Comparison of ENCODE assay signal across 8 cellular contexts in genomic region chr6:148530394-148530923, GRCh38.
DNase-seq lines count a peak whose midpoint lies in the region; ATAC-seq and TF ChIP-seq lines count a peak whose summit lies in the region.

No MANE protein-coding gene starts in this region.

- WGBS in ectodermal cell, 2 experiments: 44 to 55% methylated on average over 8 of the region's 8 CpGs

- H3K36me3 ChIP-seq in ectodermal cell (ENCODE audit: control insufficient read depth, insufficient read depth, low read length) (peaks cover 49% of the 10 kb centered on the region), WERI-Rb-1 (peaks cover 41% of the 10 kb centered on the region)

- ATAC-seq in GM21515 (IDR thresholded peaks at IDR 0.05; ENCODE audit: unreplicated experiment): peak; percentile 77
- ATAC-seq in stimulated activated naive CD8-positive, alpha-beta T cell treated with anti-CD3 and anti-CD28 coated beads, Interleukin-15, amount 100 ng/mL, for 72 hours: no peak

- H3K27me3 ChIP-seq in ectodermal cell (ENCODE audit: control insufficient read depth, insufficient read depth, low read length, poor library complexity, severe bottlenecking) (no peaks in the 10 kb centered on the region), WERI-Rb-1 (ENCODE audit: insufficient read depth, low read depth, severe bottlenecking) (no peaks in the 10 kb centered on the region)

- no peaks in the 10 kb centered on the region for H3K27me3 Mint-ChIP-seq in stimulated activated naive CD8-positive, alpha-beta T cell treated with anti-CD3 and anti-CD28 coated beads, Interleukin-15, amount 100 ng/mL, for 72 hours

- no peaks in the 10 kb centered on the region for H3K9me3 Mint-ChIP-seq in stimulated activated naive CD8-positive, alpha-beta T cell treated with anti-CD3 and anti-CD28 coated beads, Interleukin-15, amount 100 ng/mL, for 72 hours

- no peaks in the 10 kb centered on the region for H3K9me3 ChIP-seq in ectodermal cell (ENCODE audit: control insufficient read depth, low read length)
- H3K9me3 ChIP-seq in WERI-Rb-1 (ENCODE audit: severe bottlenecking): no peaks in the 10 kb centered on the region

- no peak overlapping the region for H3K4me3 ChIP-seq in LNCaP clone FGC (ENCODE audit: low read depth, low read length)
- no peak overlapping the region for H3K4me3 ChIP-seq in ectodermal cell (ENCODE audit: insufficient read depth, low read depth, low read length)
- no peak overlapping the region for H3K4me3 ChIP-seq in WERI-Rb-1 (ENCODE audit: low read depth, low read length)

- H3K27ac ChIP-seq in ectodermal cell (ENCODE audit: insufficient read depth, low read depth, low read length, poor library complexity, severe bottlenecking) (peak overlapping the region; percentile 44), WERI-Rb-1 (no peak overlapping the region)

- H3K4me1 Mint-ChIP-seq in stimulated activated naive CD8-positive, alpha-beta T cell treated with anti-CD3 and anti-CD28 coated beads, Interleukin-15, amount 100 ng/mL, for 72 hours: no peaks in the 10 kb centered on the region

- H3K27ac Mint-ChIP-seq in stimulated activated naive CD8-positive, alpha-beta T cell treated with anti-CD3 and anti-CD28 coated beads, Interleukin-15, amount 100 ng/mL, for 72 hours: no peak overlapping the region

- DNase-seq in CD1c-positive myeloid dendritic cell (ENCODE audit: extremely low spot score) (peak; percentile 22), LNCaP clone FGC (ENCODE audit: low read depth) (peak; percentile 37), myocyte (ENCODE audit: low read depth) (peak; percentile 71), WERI-Rb-1 (no peak), germinal center (ENCODE audit: low spot score) (no peak)
- no peak for DNase-seq in stimulated activated naive CD8-positive, alpha-beta T cell treated with anti-CD3 and anti-CD28 coated beads, Interleukin-15, amount 100 ng/mL, for 72 hours

- H3K4me3 Mint-ChIP-seq in stimulated activated naive CD8-positive, alpha-beta T cell treated with anti-CD3 and anti-CD28 coated beads, Interleukin-15, amount 100 ng/mL, for 72 hours: no peak overlapping the region

- no peaks in the 10 kb centered on the region for H3K4me1 ChIP-seq in ectodermal cell (ENCODE audit: control insufficient read depth, insufficient read depth, low read length)

- TF ChIP-seq CTCF in LNCaP clone FGC (IDR thresholded peaks at IDR 0.05; ENCODE audit: control insufficient read depth, extremely low read depth, insufficient read depth) (no peak), WERI-Rb-1 (IDR thresholded peaks at IDR 0.05; ENCODE audit: low read depth, low read length) (no peak)

Comparison
In these comparisons a context has a peak if more than half of its experiments do, and no peak if none do; other contexts are left out.
1. DNase-seq: peak in CD1c-positive myeloid dendritic cell (single experiment), LNCaP clone FGC (single experiment) and myocyte (single experiment); none in stimulated activated naive CD8-positive, alpha-beta T cell treated with anti-CD3 and anti-CD28 coated beads, Interleukin-15, amount 100 ng/mL, for 72 hours (0 of 2), WERI-Rb-1 (single experiment) and germinal center (single experiment).